In genomic region chr4:74327751-74328150, GRCh38 we compare ENCODE assay signal across 29 cellular contexts. TPM values are rescaled to one million over a fixed set of nuclear protein-coding genes. Genes with fewer than 3 reads are reported as not detected.
DNase-seq lines count a peak whose midpoint lies in the region; ATAC-seq, FAIRE-seq and TF ChIP-seq lines count a peak whose summit lies in the region.
"Had no signal": no experiment of that assay in that cellular context is flagged by ENCODE, and none has a peak within 500 bp of the region (broad histone marks: within the 10 kb centered on the region; RNA-seq: fewer than 3 reads in every experiment).

No MANE protein-coding gene starts in this region.

- POLR2A ChIA-PET in MCF 10A (lab: Yijun Ruan, JAX) (interaction anchor here (1.1 to 2.4 kb wide), 5 partner anchors 8 to 123 kb away, joined by 3 to 10 read pairs (median 4); no protein-coding TSS in a partner anchor), K562 (lab: Yijun Ruan, JAX) (no interaction called here), OCI-LY7 (lab: Charles Lee) (interaction anchor here (0.6 kb wide), 1 partner anchor 73 kb away, joined by 4 read pairs; no protein-coding TSS in a partner anchor)

- WGBS in K562 (ENCODE audit: insufficient coverage, low coverage, missing lambda C conversion rate) = 6% methylated on average over 3 of the region's 3 CpGs

- no peak for FAIRE-seq in K562 (lab: Jason Lieb, UNC)
- FAIRE-seq: TTC549 had no signal

- in situ Hi-C loops in K562 (cut with MboI) = no loop called here

- H3K4me3 ChIP-seq in breast epithelium = no peak overlapping the region
- peak overlapping the region; percentile 36 for H3K4me3 ChIP-seq in K562
- H3K4me3 ChIP-seq in fibroblast of pulmonary artery (replicated peaks; ENCODE audit: low read depth, low read length) = no peak overlapping the region
- no peak overlapping the region for H3K4me3 ChIP-seq in OCI-LY7 (ENCODE audit: low read depth, low read length, poor library complexity, severe bottlenecking)
- H3K4me3 ChIP-seq: adrenal gland, colonic mucosa, prostate gland, vagina had no signal

- H3K4me1 ChIP-seq in breast epithelium (no peaks in the 10 kb centered on the region), K562 (replicated peaks in 1 of 2; ENCODE audit: control insufficient read depth in 2 of 2, insufficient read depth in 2 of 2, low read length in 2 of 2) (peaks cover 0 to 36% of the 10 kb centered on the region in 2 experiments; a peak in 3 of 5 replicates), OCI-LY7 (ENCODE audit: insufficient read depth, low read length, poor library complexity, severe bottlenecking) (no peaks in the 10 kb centered on the region)
- H3K4me1 ChIP-seq: adrenal gland, colonic mucosa, prostate gland, vagina had no signal

- TF ChIP-seq RAD21 in K562 (CRISPR knock-in tag; conservative IDR thresholded peaks at IDR 0.05 in 1 of 2, IDR thresholded peaks at IDR 0.05 in 1 of 2) = no peak

- H3K9me3 ChIP-seq in breast epithelium = no peaks in the 10 kb centered on the region
- H3K9me3 ChIP-seq in K562 (replicated peaks; ENCODE audit: control insufficient read depth, insufficient read depth, low read depth, low read length) = no peaks in the 10 kb centered on the region
- H3K9me3 ChIP-seq in OCI-LY7 (ENCODE audit: low read length) = no peaks in the 10 kb centered on the region
- H3K9me3 ChIP-seq: adrenal gland, colonic mucosa, prostate gland, vagina had no signal

- peaks cover 7% of the 10 kb centered on the region for H3K9me3 Mint-ChIP-seq in MCF 10A (ENCODE audit: unreplicated experiment)
- H3K9me3 Mint-ChIP-seq: activated naive CD4-positive, alpha-beta T cell treated with anti-CD3 and anti-CD28 coated beads for 36 hours; activated T-helper 1 cell treated with anti-CD3 and anti-CD28 coated beads, Interleukin-12 subunit alpha, Interleukin-12 subunit beta, Interleukin-2, Interleukin-4 antibody, amounts not matched to agents 30 ng/mL and 10 ng/mL and 1 ng/mL, durations not matched to agents 14 hours and 24 hours and 36 hours; CD4-positive, CD25-positive, alpha-beta regulatory T cell; stimulated activated naive CD8-positive, alpha-beta T cell treated with anti-CD3 and anti-CD28 coated beads, Interleukin-15, amount 100 ng/mL, for 72 hours had no signal

- peak overlapping the region; percentile 16 for H3K4me3 Mint-ChIP-seq in MCF 10A (ENCODE audit: unreplicated experiment)
- H3K4me3 Mint-ChIP-seq: activated naive CD4-positive, alpha-beta T cell treated with anti-CD3 and anti-CD28 coated beads for 36 hours; activated T-helper 1 cell treated with anti-CD3 and anti-CD28 coated beads, Interleukin-12 subunit alpha, Interleukin-12 subunit beta, Interleukin-2, Interleukin-4 antibody, amounts not matched to agents 30 ng/mL and 10 ng/mL and 1 ng/mL, durations not matched to agents 14 hours and 24 hours and 36 hours; CD4-positive, CD25-positive, alpha-beta regulatory T cell; stimulated activated naive CD8-positive, alpha-beta T cell treated with anti-CD3 and anti-CD28 coated beads, Interleukin-15, amount 100 ng/mL, for 72 hours had no signal

- ATAC-seq in K562 (no peak), HG02938 (IDR thresholded peaks at IDR 0.05; ENCODE audit: unreplicated experiment) (no peak)
- ATAC-seq: left colon; Panc1; stimulated activated naive CD8-positive, alpha-beta T cell treated with anti-CD3 and anti-CD28 coated beads, Interleukin-15, amount 100 ng/mL, for 72 hours had no signal

- intact Hi-C loops in MCF 10A (cut with micrococcal nuclease) = no loop called here
- intact Hi-C loops in breast epithelium (cut with DNase I; ENCODE audit: low total_unique reads) = no loop called here
- intact Hi-C loops in K562 (cut with micrococcal nuclease) = loop anchor here (5.0 kb wide), 1 partner anchor 120 kb away; the partner anchor contains the start of gene AREG
- intact Hi-C loops in OCI-LY7 (cut with micrococcal nuclease; ENCODE audit: unreplicated experiment) = no loop called here

- peak overlapping the region; percentile 22; the same call in 1 of the 2 replicates for H2AFZ ChIP-seq in K562 (ENCODE audit: low read depth, low read length)
- no peak overlapping the region for H2AFZ ChIP-seq in OCI-LY7 (ENCODE audit: low read length)

- H3K27me3 ChIP-seq in breast epithelium (no peaks in the 10 kb centered on the region), K562 (ENCODE audit: control insufficient read depth in 2 of 2, insufficient read depth in 2 of 2, low read length in 2 of 2) (no peaks in the 10 kb centered on the region)
- H3K27me3 ChIP-seq: colonic mucosa, vagina had no signal

- no peak for TF ChIP-seq EP300 in K562 (IDR thresholded peaks at IDR 0.05; ENCODE audit: low read length)

- H3K27ac ChIP-seq in breast epithelium = no peak overlapping the region
- peak overlapping the region; percentile 83 for H3K27ac ChIP-seq in K562 (ENCODE audit: extremely low read depth, low read depth, low read length)
- H3K27ac ChIP-seq in OCI-LY7 (ENCODE audit: low read depth, low read length, poor library complexity, severe bottlenecking) = no peak overlapping the region
- H3K27ac ChIP-seq: 22Rv1, adrenal gland, colonic mucosa, prostate gland, vagina had no signal

- H3K9me2 ChIP-seq in OCI-LY7 (ENCODE audit: insufficient read depth, low read length) = no peaks in the 10 kb centered on the region

- H3K9me1 ChIP-seq in K562 (ENCODE audit: control insufficient read depth, insufficient read depth, low read length) = no peaks in the 10 kb centered on the region

- BruUV-seq in MCF 10A (replicated peaks; lab: Mats Ljungman, UMichigan) (no TSS peak), K562 (replicated peaks; lab: Mats Ljungman, UMichigan) (no TSS peak), OCI-LY7 (replicated peaks; lab: Mats Ljungman, UMichigan) (no TSS peak)

- H3K4me2 ChIP-seq in K562 (ENCODE audit: insufficient read depth, low read length) (peak overlapping the region; percentile 65), OCI-LY7 (ENCODE audit: low read length) (no peak overlapping the region)

- peak overlapping the region; percentile 69 for H3K27ac Mint-ChIP-seq in MCF 10A (ENCODE audit: low read depth, unreplicated experiment)
- H3K27ac Mint-ChIP-seq: activated naive CD4-positive, alpha-beta T cell treated with anti-CD3 and anti-CD28 coated beads for 36 hours; activated T-helper 1 cell treated with anti-CD3 and anti-CD28 coated beads, Interleukin-12 subunit alpha, Interleukin-12 subunit beta, Interleukin-2, Interleukin-4 antibody, amounts not matched to agents 30 ng/mL and 10 ng/mL and 1 ng/mL, durations not matched to agents 14 hours and 24 hours and 36 hours; CD4-positive, CD25-positive, alpha-beta regulatory T cell had no signal

- H4K20me1 ChIP-seq in K562 (replicated peaks; ENCODE audit: control insufficient read depth, insufficient read depth, low read length) (no peaks in the 10 kb centered on the region), OCI-LY7 (ENCODE audit: insufficient read depth, low read length) (no peaks in the 10 kb centered on the region)

- H3K36me3 ChIP-seq in breast epithelium (no peaks in the 10 kb centered on the region), K562 (ENCODE audit: control insufficient read depth, insufficient read depth, low read length) (peaks cover 6% of the 10 kb centered on the region; the same call in 2 of the 3 replicates), OCI-LY7 (ENCODE audit: insufficient read depth, low read length) (no peaks in the 10 kb centered on the region)
- H3K36me3 ChIP-seq: adrenal gland, colonic mucosa, prostate gland, vagina had no signal

- CTCF ChIA-PET in MCF 10A (lab: Yijun Ruan, JAX) = interaction anchor here (0.5 to 1.2 kb wide), 4 partner anchors 13 to 347 kb away, joined by 3 to 4 read pairs (median 3); partner anchors contain the start of gene EPGN
- CTCF ChIA-PET in K562 (lab: Yijun Ruan, JAX; ENCODE audit: low intra/inter-chr PET ratio) = no interaction called here
- CTCF ChIA-PET in OCI-LY7 (lab: Charles Lee; ENCODE audit: unreplicated experiment) = no interaction called here

- DNase-seq in MCF 10A (ENCODE audit: unreplicated experiment) (no peak), breast epithelium (ENCODE audit: low spot score in 2 of 2) (no peak), K562 (ENCODE audit: extremely low read depth in 1 of 4, low spot score in 3 of 4) (no peak), fibroblast of pulmonary artery (ENCODE audit: low read depth) (peak; percentile 42), retina (no peak), OCI-LY7 (ENCODE audit: low spot score) (no peak)
- no peak for DNase-seq in stimulated activated CD4-positive, alpha-beta T cell treated with anti-CD3 and anti-CD28 coated beads, Interleukin-4, amount 100 ng/mL, for 1 hour
- DNase-seq: activated CD4-positive, alpha-beta T cell treated with anti-CD3 and anti-CD28 coated beads, Interleukin-2, amount 50 U/mL, for 48 hours; activated naive CD4-positive, alpha-beta T cell treated with anti-CD3 and anti-CD28 coated beads for 36 hours; adrenal gland; CD4-positive, CD25-positive, alpha-beta regulatory T cell; colonic mucosa; H7; left colon; mesendoderm; MM.1S; NCI-H2029; NCI-H524 treated with DMSO at 0.1 percent for 48 hours; NK-92 treated with Interleukin-12 subunit alpha and Interleukin-12 subunit beta, amount 100 ng/mL, for 24 hours; stimulated activated naive CD8-positive, alpha-beta T cell treated with anti-CD3 and anti-CD28 coated beads, Interleukin-15, amount 100 ng/mL, for 72 hours had no signal

- H3K4me1 Mint-ChIP-seq in MCF 10A (ENCODE audit: insufficient read depth, unreplicated experiment) = peaks cover 20% of the 10 kb centered on the region
- H3K4me1 Mint-ChIP-seq: CD4-positive, CD25-positive, alpha-beta regulatory T cell; stimulated activated naive CD8-positive, alpha-beta T cell treated with anti-CD3 and anti-CD28 coated beads, Interleukin-15, amount 100 ng/mL, for 72 hours had no signal

- TF ChIP-seq POLR2A in breast epithelium (IDR thresholded peaks at IDR 0.05) = no peak
- TF ChIP-seq POLR2A in K562 (conservative IDR thresholded peaks at IDR 0.05) = no peak

- peak overlapping the region in 1 of 2 experiments; percentile 70; a peak in 2 of 4 replicates for H3K9ac ChIP-seq in K562 (ENCODE audit: insufficient read depth in 1 of 2, low read depth in 2 of 2, low read length in 2 of 2)

- no peaks in the 10 kb centered on the region for H3K27me3 Mint-ChIP-seq in MCF 10A (ENCODE audit: insufficient read depth, unreplicated experiment)
- H3K27me3 Mint-ChIP-seq: CD4-positive, CD25-positive, alpha-beta regulatory T cell had no signal

- TF ChIP-seq CTCF in MCF 10A (IDR thresholded peaks at IDR 0.05; ENCODE audit: unreplicated experiment) (no peak), breast epithelium (IDR thresholded peaks at IDR 0.05) (no peak), K562 (IDR thresholded peaks at IDR 0.05 in 2 of 3, conservative IDR thresholded peaks at IDR 0.05 in 1 of 3; ENCODE audit: insufficient read depth in 2 of 3, low read depth in 1 of 3, low read length in 3 of 3) (no peak), fibroblast of pulmonary artery (IDR thresholded peaks at IDR 0.05; ENCODE audit: low read length, missing control alignments) (no peak), OCI-LY7 (conservative IDR thresholded peaks at IDR 0.05; ENCODE audit: low read length) (no peak)

- H3K36me3 Mint-ChIP-seq in MCF 10A (ENCODE audit: insufficient read depth, unreplicated experiment) = no peaks in the 10 kb centered on the region
- H3K36me3 Mint-ChIP-seq: CD4-positive, CD25-positive, alpha-beta regulatory T cell had no signal

- H3K79me2 ChIP-seq in K562 (ENCODE audit: control insufficient read depth, insufficient read depth, low read length) = peaks cover 78% of the 10 kb centered on the region
- H3K79me2 ChIP-seq in OCI-LY7 (ENCODE audit: insufficient read depth, low read depth, low read length) = no peaks in the 10 kb centered on the region

RNA-seq across cellular contexts. Expression of gene EPGN, which starts 19.5 kb away (rescaled TPM):
- total RNA-seq in MCF 10A (2022) = 96.9 and 129 TPM in 2 replicates
- 1 to 10 TPM in 1 of 3 donors, under 1 TPM in 1, not detected in 1; 0.33 to 2.0 TPM for total RNA-seq in breast epithelium
- 0.39 and 0.62 TPM in 2 replicates for total RNA-seq in K562 (2011; cell fraction: chromatin; rRNA removed; ENCODE audit: low replicate concordance)
- total RNA-seq in K562 (2011; cell fraction: nucleolus; rRNA removed) = not detected in 2 replicates
- total RNA-seq in K562 (2011; cell fraction: nucleoplasm; rRNA removed) = not detected in 2 replicates
- total RNA-seq in K562 (2014; rRNA removed) = not detected in 2 replicates
- not detected in 2 replicates for total RNA-seq in K562 (2014; rRNA removed; fragmentation: Illumina TruSeq; extraction: Trizol)
- total RNA-seq in K562 (2015; rRNA removed; fragmentation: Illumina TruSeq; extraction: Trizol) = not detected in 2 replicates
- total RNA-seq in K562 (2021) = not detected in 2 replicates
- polyA plus RNA-seq in K562 (2011; rRNA removed) = not detected in 2 replicates
- not detected in 2 replicates for polyA plus RNA-seq in K562 (2011; cell fraction: cytosol; rRNA removed)
- polyA plus RNA-seq in K562 (2011; cell fraction: nucleus; rRNA removed) = not detected in 2 replicates
- 0.17 and 0.48 TPM in 2 replicates for polyA plus RNA-seq in K562 (2012)
- not detected in 2 replicates for polyA plus RNA-seq in K562 (2014; fragmentation: Illumina TruSeq; extraction: Trizol)
- polyA plus RNA-seq in K562 (2014; fragmentation: Nextera tagmentation; extraction: Ambion mirVana) = under 1 TPM; 0.10 to 0.56 TPM
- not detected in 2 replicates for polyA plus RNA-seq in K562 (2014; rRNA removed)
- not detected in 2 replicates for polyA minus RNA-seq in K562 (2011; rRNA and poly(A)+ RNA removed)
- not detected in 2 replicates for polyA minus RNA-seq in K562 (2011; cell fraction: cytosol; rRNA and poly(A)+ RNA removed)
- polyA minus RNA-seq in K562 (2011; cell fraction: nucleus; rRNA and poly(A)+ RNA removed) = 0.27 and 0.44 TPM in 2 replicates
- total RNA-seq in OCI-LY7 (2014; rRNA removed; shearing (Covaris generic)) = 0.72 TPM in 1 of 2 replicates, not detected in the other
- total RNA-seq in OCI-LY7 (2022) = not detected in 2 replicates
- total RNA-seq: activated naive CD4-positive, alpha-beta T cell treated with anti-CD3 and anti-CD28 coated beads for 36 hours; activated T-helper 1 cell treated with anti-CD3 and anti-CD28 coated beads, Interleukin-12 subunit alpha, Interleukin-12 subunit beta, Interleukin-2, Interleukin-4 antibody, amounts not matched to agents 30 ng/mL and 10 ng/mL and 1 ng/mL, durations not matched to agents 14 hours and 24 hours and 36 hours; colonic mucosa; H7; left colon; prostate gland; SK-MEL-5; T-helper 1 cell treated with Interleukin-12 subunit alpha and Interleukin-12 subunit beta and Interleukin-4 antibody, amounts not matched to agents 30 ng/mL and 1 ng/mL, for 36 hours had no signal
- polyA plus RNA-seq: CD4-positive, CD25-positive, alpha-beta regulatory T cell had no signal

RNA-seq across cellular contexts. Expression of gene EREG, which starts 37.2 kb away (rescaled TPM):
- total RNA-seq in MCF 10A (2022) = 28.3 and 34.0 TPM in 2 replicates
- total RNA-seq in breast epithelium = 1 to 10 TPM in 2 of 3 donors, under 1 TPM in 1; 0.80 to 7.6 (median 3.3) TPM
- 6.4 and 18.1 TPM in 2 replicates for total RNA-seq in K562 (2011; cell fraction: chromatin; rRNA removed; ENCODE audit: low replicate concordance)
- total RNA-seq in K562 (2011; cell fraction: nucleolus; rRNA removed) = 3.8 and 5.1 TPM in 2 replicates
- total RNA-seq in K562 (2011; cell fraction: nucleoplasm; rRNA removed) = 12.1 and 22.8 TPM in 2 replicates
- total RNA-seq in K562 (2014; rRNA removed) = 2.5 and 3.9 TPM in 2 replicates
- 5.0 and 7.3 TPM in 2 replicates for total RNA-seq in K562 (2014; rRNA removed; fragmentation: Illumina TruSeq; extraction: Trizol)
- total RNA-seq in K562 (2015; rRNA removed; fragmentation: Illumina TruSeq; extraction: Trizol) = 2.4 and 2.6 TPM in 2 replicates
- 2.9 and 4.5 TPM in 2 replicates for total RNA-seq in K562 (2021)
- polyA plus RNA-seq in K562 (2011; rRNA removed) = 2.7 and 7.2 TPM in 2 replicates
- 0.89 and 4.7 TPM in 2 replicates for polyA plus RNA-seq in K562 (2011; cell fraction: cytosol; rRNA removed)
- polyA plus RNA-seq in K562 (2011; cell fraction: nucleus; rRNA removed) = 2.5 and 7.7 TPM in 2 replicates
- 1.9 and 2.3 TPM in 2 replicates for polyA plus RNA-seq in K562 (2012)
- polyA plus RNA-seq in K562 (2014; fragmentation: Illumina TruSeq; extraction: Trizol) = 2.3 and 4.5 TPM in 2 replicates
- 1 to 10 TPM in 1 of 2 experiments, under 1 TPM in 1; 0.97 to 1.2 TPM for polyA plus RNA-seq in K562 (2014; fragmentation: Nextera tagmentation; extraction: Ambion mirVana)
- polyA plus RNA-seq in K562 (2014; rRNA removed) = 1.5 and 3.1 TPM in 2 replicates
- 3.3 and 10.0 TPM in 2 replicates for polyA minus RNA-seq in K562 (2011; rRNA and poly(A)+ RNA removed)
- polyA minus RNA-seq in K562 (2011; cell fraction: cytosol; rRNA and poly(A)+ RNA removed) = 1.0 and 3.7 TPM in 2 replicates
- 5.1 and 13.9 TPM in 2 replicates for polyA minus RNA-seq in K562 (2011; cell fraction: nucleus; rRNA and poly(A)+ RNA removed)
- total RNA-seq in OCI-LY7 (2014; rRNA removed; shearing (Covaris generic)) = not detected in 2 replicates
- not detected in 2 replicates for total RNA-seq in OCI-LY7 (2022)
- total RNA-seq: activated naive CD4-positive, alpha-beta T cell treated with anti-CD3 and anti-CD28 coated beads for 36 hours; activated T-helper 1 cell treated with anti-CD3 and anti-CD28 coated beads, Interleukin-12 subunit alpha, Interleukin-12 subunit beta, Interleukin-2, Interleukin-4 antibody, amounts not matched to agents 30 ng/mL and 10 ng/mL and 1 ng/mL, durations not matched to agents 14 hours and 24 hours and 36 hours; H7; SK-MEL-5; T-helper 1 cell treated with Interleukin-12 subunit alpha and Interleukin-12 subunit beta and Interleukin-4 antibody, amounts not matched to agents 30 ng/mL and 1 ng/mL, for 36 hours had no signal
- polyA plus RNA-seq: CD4-positive, CD25-positive, alpha-beta regulatory T cell had no signal

Comparison
In these comparisons a context has a peak if more than half of its experiments do, and no peak if none do; other contexts are left out.
1. RNA of gene EPGN, which starts 19.5 kb away (total RNA-seq): 96.9 to 129 TPM in MCF 10A; 0.72 TPM in OCI-LY7, 0.33 to 2.0 TPM in breast epithelium and 0.39 to 0.62 TPM in K562; every median in the first group is over 10 times any median in the second.